In genomic region chr5:31845351-31845750, GRCh38 we compare ENCODE assay signal across 22 cellular contexts.
"Had no signal": no experiment of that assay in that cellular context is flagged by ENCODE, and none has a peak within 500 bp of the region (broad histone marks: within the 10 kb centered on the region; RNA-seq: fewer than 3 reads in every experiment).

No MANE protein-coding gene starts in this region.

- H3K4me3 ChIP-seq: cardiac muscle cell, lung, prostate gland, tibial artery had no signal

- H3K36me3 ChIP-seq: cardiac muscle cell, prostate gland, tibial artery had no signal

- H3K4me1 Mint-ChIP-seq: naive B cell, neural crest cell had no signal

- H3K27me3 ChIP-seq: cardiac muscle cell, tibial artery had no signal

- FAIRE-seq: TTC549, urothelium cell line had no signal

- ATAC-seq: activated CD8-positive, alpha-beta T cell treated with anti-CD3 and anti-CD28 coated beads, Interleukin-2, amount 10 ng/mL, durations not matched to agents 7 days and 5 days; activated T-cell treated with anti-CD3 and anti-CD28 coated beads, Interleukin-2, amount 50 U/mL, for 4 hours had no signal

- H3K9me3 Mint-ChIP-seq: activated naive CD4-positive, alpha-beta T cell treated with anti-CD3 and anti-CD28 coated beads for 36 hours; activated T-cell treated with anti-CD3 and anti-CD28 coated beads, Interleukin-2, amount 50 U/mL, for 4 hours; neural crest cell had no signal

- H3K27ac Mint-ChIP-seq: activated CD8-positive, alpha-beta T cell treated with anti-CD3 and anti-CD28 coated beads, Interleukin-2, amount 10 ng/mL, durations not matched to agents 7 days and 5 days; activated naive CD4-positive, alpha-beta T cell treated with anti-CD3 and anti-CD28 coated beads for 36 hours; naive B cell had no signal

- H3K27ac ChIP-seq: cardiac muscle cell, epithelial cell of prostate, prostate gland, tibial artery had no signal

- DNase-seq: activated CD4-positive, alpha-beta T cell treated with anti-CD3 and anti-CD28 coated beads for 48 hours; activated CD4-positive, CD25-positive, alpha-beta regulatory T cell; activated CD8-positive, alpha-beta T cell treated with anti-CD3 and anti-CD28 coated beads, Interleukin-2, amount 10 ng/mL, durations not matched to agents 7 days and 5 days; activated naive CD4-positive, alpha-beta T cell treated with anti-CD3 and anti-CD28 coated beads for 36 hours; activated T-cell treated with anti-CD3 and anti-CD28 coated beads, Interleukin-2, amount 50 U/mL, for 4 hours; anterior cingulate cortex; foreskin melanocyte; glutamatergic neuron; hippocampal formation; islet precursor cell; naive B cell; right cardiac atrium; stimulated activated CD4-positive, alpha-beta T cell treated with anti-CD3 and anti-CD28 coated beads, Interleukin-2, amount 100 ng/mL, for 24 hours; stimulated activated naive CD4-positive, alpha-beta T cell treated with Interleukin-2 at 50 U/mL for 16 hours; tibial artery had no signal

- H3K36me3 Mint-ChIP-seq: naive B cell had no signal

- H3K4me1 ChIP-seq: prostate gland, tibial artery had no signal

- H3K9me3 ChIP-seq: prostate gland, tibial artery had no signal

- H3K4me3 Mint-ChIP-seq: activated CD8-positive, alpha-beta T cell treated with anti-CD3 and anti-CD28 coated beads, Interleukin-2, amount 10 ng/mL, durations not matched to agents 7 days and 5 days; activated naive CD4-positive, alpha-beta T cell treated with anti-CD3 and anti-CD28 coated beads for 36 hours; activated T-cell treated with anti-CD3 and anti-CD28 coated beads, Interleukin-2, amount 50 U/mL, for 4 hours; naive B cell; neural crest cell had no signal
